Comparison of ENCODE assay signal across 2 cellular contexts in genomic region chr6:40350942-40351217, GRCh38.
TF ChIP-seq lines count a peak whose summit lies in the region.

No MANE protein-coding gene starts in this region.

TF ChIP-seq in IMR-90, 13 proteins besides CTCF, POLR2A, EP300 and RAD21:
- TF ChIP-seq RCOR1 (IDR thresholded peaks at IDR 0.05; ENCODE audit: insufficient replicate concordance, low read length) (no peak), MAZ (IDR thresholded peaks at IDR 0.05; ENCODE audit: borderline replicate concordance, low read depth, low read length) (no peak)
- TF ChIP-seq, protein P1, sequence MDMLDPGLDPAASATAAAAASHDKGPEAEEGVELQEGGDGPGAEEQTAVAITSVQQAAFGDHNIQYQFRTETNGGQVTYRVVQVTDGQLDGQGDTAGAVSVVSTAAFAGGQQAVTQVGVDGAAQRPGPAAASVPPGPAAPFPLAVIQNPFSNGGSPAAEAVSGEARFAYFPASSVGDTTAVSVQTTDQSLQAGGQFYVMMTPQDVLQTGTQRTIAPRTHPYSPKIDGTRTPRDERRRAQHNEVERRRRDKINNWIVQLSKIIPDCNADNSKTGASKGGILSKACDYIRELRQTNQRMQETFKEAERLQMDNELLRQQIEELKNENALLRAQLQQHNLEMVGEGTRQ (IDR thresholded peaks at IDR 0.05; ENCODE audit: low read depth, low read length) = no peak

TF ChIP-seq in K562, 482 proteins besides CTCF, POLR2A, EP300 and RAD21:
- TF ChIP-seq ZNF253 (CRISPR knock-in tag; conservative IDR thresholded peaks at IDR 0.05) (no peak), SOX6 (IDR thresholded peaks at IDR 0.05) (no peak), SNRNP70 (optimal IDR thresholded peaks at IDR 0.05; ENCODE audit: low read depth, low read length) (no peak), SMAD4 (CRISPR knock-in tag; conservative IDR thresholded peaks at IDR 0.05) (no peak), PTTG1 (tag; IDR thresholded peaks at IDR 0.05; ENCODE audit: low read depth) (no peak), POLR3A (IDR thresholded peaks at IDR 0.05; ENCODE audit: borderline replicate concordance, extremely low read depth, insufficient read depth, insufficient read length) (no peak), U2AF1 (optimal IDR thresholded peaks at IDR 0.05; ENCODE audit: low read depth, low read length) (no peak), HIVEP1 (CRISPR knock-in tag; IDR thresholded peaks at IDR 0.05) (no peak), SAFB2 (IDR thresholded peaks at IDR 0.05; ENCODE audit: borderline replicate concordance, low read depth, low read length, severe bottlenecking) (no peak), POU5F1 (IDR thresholded peaks at IDR 0.05; ENCODE audit: borderline replicate concordance, low read depth, low read length, partially characterized antibody) (no peak), SUPT5H (IDR thresholded peaks at IDR 0.05) (no peak), ZNF280B (CRISPR knock-in tag; IDR thresholded peaks at IDR 0.05) (no peak), SMARCC2 (IDR thresholded peaks at IDR 0.05; ENCODE audit: low read depth) (no peak), ZNF444 (CRISPR knock-in tag; IDR thresholded peaks at IDR 0.05) (no peak)
- TF ChIP-seq, protein P2, sequence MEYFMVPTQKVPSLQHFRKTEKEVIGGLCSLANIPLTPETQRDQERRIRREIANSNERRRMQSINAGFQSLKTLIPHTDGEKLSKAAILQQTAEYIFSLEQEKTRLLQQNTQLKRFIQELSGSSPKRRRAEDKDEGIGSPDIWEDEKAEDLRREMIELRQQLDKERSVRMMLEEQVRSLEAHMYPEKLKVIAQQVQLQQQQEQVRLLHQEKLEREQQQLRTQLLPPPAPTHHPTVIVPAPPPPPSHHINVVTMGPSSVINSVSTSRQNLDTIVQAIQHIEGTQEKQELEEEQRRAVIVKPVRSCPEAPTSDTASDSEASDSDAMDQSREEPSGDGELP (CRISPR knock-in tag; IDR thresholded peaks at IDR 0.05; ENCODE audit: borderline replicate concordance) = no peak
- TF ChIP-seq, protein P3, sequence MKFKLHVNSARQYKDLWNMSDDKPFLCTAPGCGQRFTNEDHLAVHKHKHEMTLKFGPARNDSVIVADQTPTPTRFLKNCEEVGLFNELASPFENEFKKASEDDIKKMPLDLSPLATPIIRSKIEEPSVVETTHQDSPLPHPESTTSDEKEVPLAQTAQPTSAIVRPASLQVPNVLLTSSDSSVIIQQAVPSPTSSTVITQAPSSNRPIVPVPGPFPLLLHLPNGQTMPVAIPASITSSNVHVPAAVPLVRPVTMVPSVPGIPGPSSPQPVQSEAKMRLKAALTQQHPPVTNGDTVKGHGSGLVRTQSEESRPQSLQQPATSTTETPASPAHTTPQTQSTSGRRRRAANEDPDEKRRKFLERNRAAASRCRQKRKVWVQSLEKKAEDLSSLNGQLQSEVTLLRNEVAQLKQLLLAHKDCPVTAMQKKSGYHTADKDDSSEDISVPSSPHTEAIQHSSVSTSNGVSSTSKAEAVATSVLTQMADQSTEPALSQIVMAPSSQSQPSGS (CRISPR knock-in tag; IDR thresholded peaks at IDR 0.05) = no peak
